In the genomic region with DNA sequence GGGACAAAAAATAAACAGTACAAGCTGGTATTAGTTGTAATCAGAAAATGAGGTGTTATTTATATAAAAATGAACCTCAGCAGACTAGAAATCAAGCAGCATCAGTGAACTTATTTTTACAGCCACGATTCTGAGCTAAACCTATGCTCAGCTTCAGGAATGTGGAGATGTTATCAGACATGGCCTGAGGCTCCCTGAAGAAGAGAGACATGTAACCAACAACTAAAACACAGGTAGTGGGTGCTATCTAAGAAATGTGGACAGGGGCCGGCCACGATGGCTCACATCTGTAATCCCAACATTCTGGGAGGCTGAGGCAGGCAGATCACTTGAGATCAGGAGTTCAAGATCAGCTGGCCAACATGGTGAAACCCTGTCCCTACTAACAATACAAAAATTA, we compare ENCODE assay signal across 7 cellular contexts.
"Had no signal": no experiment of that assay in that cellular context is flagged by ENCODE, and none has a peak within 500 bp of the region (broad histone marks: within the 10 kb centered on the region; RNA-seq: fewer than 3 reads in every experiment).

No MANE protein-coding gene starts in this region.

- DNase-seq: activated CD4-positive, CD25-positive, alpha-beta regulatory T cell treated with anti-CD3 and anti-CD28 coated beads, Interleukin-2, amount 50 U/mL, for 72 hours; activated T-cell treated with anti-CD3 and anti-CD28 coated beads, Interleukin-2, amount 50 U/mL, for 1 hour; aorta; dorsolateral prefrontal cortex; kidney glomerular epithelial cell; SHP77 treated with DMSO at 0.1 percent for 48 hours; T-helper 9 cell had no signal
